Comparison of ENCODE assay signal across 12 cellular contexts in the genomic region with DNA sequence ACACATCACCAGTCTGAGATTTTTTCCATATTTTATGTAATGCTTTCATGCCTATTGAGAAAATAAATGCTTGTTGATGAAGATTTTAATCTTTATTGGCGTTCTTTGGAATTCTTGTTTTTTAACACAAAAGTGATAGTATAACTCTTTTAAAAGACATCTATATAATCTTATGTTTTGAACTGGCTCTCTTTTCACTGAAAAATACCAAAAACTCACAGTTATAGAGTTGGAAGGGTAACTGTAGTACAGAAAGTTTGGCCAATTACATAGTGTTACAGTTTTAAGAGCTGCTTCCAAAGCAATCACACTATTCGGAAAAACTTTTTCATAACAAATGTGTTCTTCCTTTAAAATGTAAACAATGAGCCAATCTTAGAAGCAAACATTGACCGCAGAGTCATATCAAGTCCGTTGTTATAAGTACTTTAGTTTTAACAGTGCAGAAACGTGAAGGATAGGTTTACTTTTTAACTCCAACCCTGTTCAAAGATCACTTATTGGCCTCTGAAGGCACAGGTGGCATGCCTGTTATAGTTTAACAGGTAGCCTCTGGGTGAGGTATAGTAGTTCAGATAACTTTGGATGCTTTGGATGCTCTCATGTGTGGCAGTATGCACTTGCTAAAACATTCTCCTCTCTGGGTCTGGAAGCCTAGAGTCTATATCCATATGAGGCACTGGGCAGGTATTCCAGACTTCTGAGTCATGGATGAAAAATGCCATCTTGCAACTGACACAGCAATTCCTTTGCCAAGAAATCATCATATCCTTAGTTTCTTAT. TPM values are rescaled to one million over a fixed set of nuclear protein-coding genes. Genes with fewer than 3 reads are reported as not detected.
DNase-seq lines count a peak whose midpoint lies in the region; TF ChIP-seq lines count a peak whose summit lies in the region.
"Had no signal": no experiment of that assay in that cellular context is flagged by ENCODE, and none has a peak within 500 bp of the region (broad histone marks: within the 10 kb centered on the region; RNA-seq: fewer than 3 reads in every experiment).

No MANE protein-coding gene starts in this region.

- no peak overlapping the region for H3K4me3 ChIP-seq in AG04450 (ENCODE audit: low read depth, low read length)
- H3K4me3 ChIP-seq in epithelial cell of esophagus (ENCODE audit: low read length) = no peak overlapping the region

- no peaks in the 10 kb centered on the region for H3K9me3 ChIP-seq in AG04450 (ENCODE audit: control insufficient read depth, insufficient read depth, low read length)

- peak overlapping the region; percentile 71 for H3K27ac ChIP-seq in AG04450 (ENCODE audit: low read depth, low read length)

- DNase-seq in AG04450 (ENCODE audit: low read depth, low spot score) (peak; percentile 65), LoVo (ENCODE audit: low spot score) (peak; percentile 88), epithelial cell of esophagus (ENCODE audit: low read depth) (peak; percentile 97), mucosa of gallbladder (ENCODE audit: low spot score) (peak; percentile 71), NCI-H526 treated with DMSO at 0.1 percent for 48 hours (lab: John Stamatoyannopoulos, UW) (no peak), mesenteric fat pad (ENCODE audit: low spot score) (no peak), GF-D8 (lab: John Stamatoyannopoulos, UW) (no peak), occipital lobe (lab: John Stamatoyannopoulos, UW) (no peak)
- DNase-seq: activated naive CD4-positive, alpha-beta T cell treated with Interleukin-2 at 50 U/mL for 16 hours; CD4-positive, CD25-positive, alpha-beta regulatory T cell; NCI-H1930 had no signal

- CTCF ChIA-PET in AG04450 (lab: Charles Lee) = no interaction called here

- POLR2A ChIA-PET in AG04450 (lab: Yijun Ruan, JAX) = no interaction called here

- no peak for TF ChIP-seq CTCF in AG04450 (IDR thresholded peaks at IDR 0.05; ENCODE audit: low read depth, low read length)
- TF ChIP-seq CTCF in epithelial cell of esophagus (IDR thresholded peaks at IDR 0.05; ENCODE audit: insufficient read depth, low read depth, low read length, missing control alignments) = no peak

- no peaks in the 10 kb centered on the region for H3K27me3 ChIP-seq in AG04450 (ENCODE audit: control insufficient read depth, insufficient read depth, low read length)

RNA-seq across cellular contexts. Expression of a gene that starts 12.1 kb away (rescaled TPM):
- 132 and 147 TPM in 2 replicates for polyA plus RNA-seq in AG04450 (2011; rRNA removed)
- polyA minus RNA-seq in AG04450 (2011; rRNA and poly(A)+ RNA removed) = 215 and 284 TPM in 2 replicates
- 35.1 TPM for total RNA-seq in mucosa of gallbladder
- total RNA-seq in mesenteric fat pad = 11.6 TPM
- total RNA-seq in occipital lobe = 44.3 TPM
- total RNA-seq: CD4-positive, CD25-positive, alpha-beta regulatory T cell; T-helper 2 cell treated with Interferon-gamma antibody and Interleukin-4, amounts not matched to agents 100 ng/mL and 5 ng/mL, for 36 hours had no signal

RNA-seq across cellular contexts. Expression of a gene that starts 56.1 kb away (rescaled TPM):
- polyA plus RNA-seq in AG04450 (2011; rRNA removed) = 12.7 and 21.4 TPM in 2 replicates
- 6.3 and 6.6 TPM in 2 replicates for polyA minus RNA-seq in AG04450 (2011; rRNA and poly(A)+ RNA removed)
- total RNA-seq in mucosa of gallbladder (10.9 TPM), mesenteric fat pad (15.7 TPM), occipital lobe (27.5 TPM)

Comparison
In these comparisons a context has a peak if more than half of its experiments do, and no peak if none do; other contexts are left out.
1. DNase-seq: peak in AG04450 (single experiment), LoVo (single experiment), epithelial cell of esophagus (single experiment) and mucosa of gallbladder (single experiment); none in NCI-H526 treated with DMSO at 0.1 percent for 48 hours (single experiment), mesenteric fat pad (single experiment), GF-D8 (single experiment) and occipital lobe (single experiment).